In genomic region chr17:18625509-18626104, GRCh38 we compare ENCODE assay signal across 8 cellular contexts. TPM values are rescaled to one million over a fixed set of nuclear protein-coding genes. Genes with fewer than 3 reads are reported as not detected.
A peak's percentile ranks its signal among the peaks of the same experiment; 100 is the strongest.
DNase-seq lines count a peak whose midpoint lies in the region; ATAC-seq and TF ChIP-seq lines count a peak whose summit lies in the region.
"Not testable (repeated sequence)": the region's sequence is repeated elsewhere in the genome, so short reads cannot be mapped to it uniquely, and the experiment has no call there.

No MANE protein-coding gene starts in this region.

- not testable (repeated sequence) for H3K4me3 ChIP-seq in mammary epithelial cell (replicated peaks in 1 of 3; ENCODE audit: insufficient read depth in 1 of 3, low read depth in 2 of 3, low read length in 3 of 3)

- not testable (repeated sequence) for H3K27me3 ChIP-seq in mammary epithelial cell (ENCODE audit: insufficient read depth, low read length)

- not testable (repeated sequence) for H3K4me1 ChIP-seq in mammary epithelial cell (ENCODE audit: insufficient read depth, low read length)

- not testable (repeated sequence) for H3K4me2 ChIP-seq in mammary epithelial cell (ENCODE audit: insufficient read depth, low read depth, low read length)

- not testable (repeated sequence) for H3K36me3 ChIP-seq in mammary epithelial cell (ENCODE audit: insufficient read depth, low read length)

- not testable (repeated sequence) for H4K20me1 ChIP-seq in mammary epithelial cell (ENCODE audit: insufficient read depth, low read length)

- not testable (repeated sequence) for H3K79me2 ChIP-seq in mammary epithelial cell (ENCODE audit: insufficient read depth, low read length)

- TF ChIP-seq CTCF in mammary epithelial cell (conservative IDR thresholded peaks at IDR 0.05 in 1 of 2, IDR thresholded peaks at IDR 0.05 in 1 of 2; ENCODE audit: extremely low read depth in 1 of 2, insufficient read depth in 1 of 2, low read depth in 1 of 2, low read length in 2 of 2): peak; percentile 63 to 70

- not testable (repeated sequence) for H3K27ac ChIP-seq in mammary epithelial cell (ENCODE audit: insufficient read depth, low read depth, low read length)

- not testable (repeated sequence) for H3K9ac ChIP-seq in mammary epithelial cell (ENCODE audit: insufficient read depth, low read length)

- H3K9me3 ChIP-seq in mammary epithelial cell (replicated peaks; ENCODE audit: insufficient read depth, low read length): not testable (repeated sequence)

- dilution Hi-C loops in mammary epithelial cell (cut with HindIII; ENCODE audit: low sequenced_read_pairs): not testable (repeated sequence)

- 35% methylated on average over 11 of the region's 22 CpGs for WGBS in mammary epithelial cell (ENCODE audit: low coverage, missing lambda C conversion rate)

- peak; percentile 64 to 70 for DNase-seq in NCI-H526 (lab: John Stamatoyannopoulos, UW)
- peak; percentile 87 to 96 for DNase-seq in activated CD4-positive, alpha-beta T cell treated with anti-CD3 and anti-CD28 coated beads for 24 hours (ENCODE audit: low read depth in 2 of 2)
- peak; percentile 67 for DNase-seq in mammary epithelial cell
- DNase-seq in iPS-NIHi11 (ENCODE audit: low spot score): peak; percentile 58
- DNase-seq in sciatic nerve (ENCODE audit: low spot score): peak; percentile 95
- peak; percentile 93 for DNase-seq in ureter (ENCODE audit: low spot score)

- ATAC-seq in GM18511 (IDR thresholded peaks at IDR 0.05; ENCODE audit: unreplicated experiment) (peak; percentile 83), HG03135 (IDR thresholded peaks at IDR 0.05; ENCODE audit: unreplicated experiment) (peak; percentile 67), sciatic nerve (peak; percentile 99)

- in situ Hi-C loops in mammary epithelial cell (cut with MboI; ENCODE audit: low sequenced_read_pairs in 2 of 2): not testable (repeated sequence)

- not testable (repeated sequence) for BruUV-seq in mammary epithelial cell (replicated peaks; lab: Mats Ljungman, UMichigan)

- not testable (repeated sequence) for H2AFZ ChIP-seq in mammary epithelial cell (ENCODE audit: low read depth, low read length)

- CTCF ChIA-PET in mammary epithelial cell (lab: Charles Lee; ENCODE audit: low non-redundant PET): interaction anchor here (0.7 kb wide), 1 partner anchor 753 kb away, joined by 3 read pairs; the partner anchor contains the start of gene MAPK7

- intact Hi-C loops in mammary epithelial cell (cut with micrococcal nuclease); sciatic nerve (cut with DNase I): not testable (repeated sequence)

RNA-seq across cellular contexts. Expression of gene TBC1D28, which starts 18.6 kb away (rescaled TPM):
- total RNA-seq in mammary epithelial cell (not detected), sciatic nerve (not detected), ureter (not detected)
- polyA plus RNA-seq in mammary epithelial cell: not detected
- not detected for polyA minus RNA-seq in mammary epithelial cell

RNA-seq across cellular contexts. Expression of gene FOXO3B, which starts 56.5 kb away (rescaled TPM):
- total RNA-seq in mammary epithelial cell: 1 to 10 TPM; 4.6 to 6.8 TPM
- polyA plus RNA-seq in mammary epithelial cell: 4.7 TPM
- polyA minus RNA-seq in mammary epithelial cell: 1.1 TPM
- total RNA-seq in sciatic nerve: 5.3 TPM
- total RNA-seq in ureter: 3.6 TPM
